Comparison of ENCODE assay signal across 18 cellular contexts in genomic region chr6:42095776-42096541, GRCh38. TPM values are rescaled to one million over a fixed set of nuclear protein-coding genes. Genes with fewer than 3 reads are reported as not detected.
A peak's percentile ranks its signal among the peaks of the same experiment; 100 is the strongest.
DNase-seq lines count a peak whose midpoint lies in the region; ATAC-seq, FAIRE-seq and TF ChIP-seq lines count a peak whose summit lies in the region.
"Had no signal": no experiment of that assay in that cellular context is flagged by ENCODE, and none has a peak within 500 bp of the region (broad histone marks: within the 10 kb centered on the region; RNA-seq: fewer than 3 reads in every experiment).

No MANE protein-coding gene starts in this region.

- H3K4me3 Mint-ChIP-seq in Calu3 (ENCODE audit: low read depth, unreplicated experiment) (no peak overlapping the region), WTC11 (no peak overlapping the region)
- H3K4me3 Mint-ChIP-seq: activated naive CD8-positive, alpha-beta T cell treated with anti-CD3 and anti-CD28 coated beads, Interleukin-2, amount 50 U/mL, for 24 hours; natural killer cell had no signal

- no peaks in the 10 kb centered on the region for H3K36me3 ChIP-seq in HEK293 (ENCODE audit: control insufficient read depth in 2 of 2, insufficient read depth in 1 of 2, low read length in 2 of 2)
- no peaks in the 10 kb centered on the region for H3K36me3 ChIP-seq in upper lobe of left lung
- H3K36me3 ChIP-seq: BLaER1 treated with 17β-estradiol and CSF1 and Interleukin-3, amounts not matched to agents 10 nM and 100 nM; colonic mucosa; left lung; tibial artery had no signal

- no peaks in the 10 kb centered on the region for H3K9me3 ChIP-seq in HEK293 (ENCODE audit: control insufficient read depth, insufficient read depth, low read depth, low read length)
- H3K9me3 ChIP-seq in upper lobe of left lung: no peaks in the 10 kb centered on the region
- H3K9me3 ChIP-seq: BLaER1 treated with 17β-estradiol and CSF1 and Interleukin-3, amounts not matched to agents 10 nM and 100 nM; colonic mucosa; left lung; tibial artery had no signal

- intact Hi-C loops in Calu3 (cut with micrococcal nuclease; ENCODE audit: unreplicated experiment): no loop called here

- ATAC-seq in WTC11: peak; percentile 24
- peak; percentile 16 for ATAC-seq in left lobe of liver
- ATAC-seq in HG03342 (IDR thresholded peaks at IDR 0.05; ENCODE audit: unreplicated experiment): no peak
- ATAC-seq in upper lobe of left lung (ENCODE audit: low FRiP score in 2 of 2): no peak
- ATAC-seq: activated naive CD8-positive, alpha-beta T cell treated with anti-CD3 and anti-CD28 coated beads, Interleukin-2, amount 50 U/mL, for 24 hours; left lung; natural killer cell had no signal

- H3K27ac ChIP-seq in HEK293 (ENCODE audit: extremely low read depth, low read depth, low read length): no peak overlapping the region
- H3K27ac ChIP-seq in upper lobe of left lung: no peak overlapping the region
- H3K27ac ChIP-seq: BLaER1 treated with 17β-estradiol and CSF1 and Interleukin-3, amounts not matched to agents 10 nM and 100 nM; colonic mucosa; left lung; tibial artery had no signal

- CTCF ChIA-PET in Calu3 (lab: Charles Lee) (interaction anchor here (0.7 to 1.2 kb wide), 2 partner anchors 41 to 70 kb away, joined by 3 read pairs; no protein-coding TSS in a partner anchor), HEK293 (lab: Yijun Ruan, JAX) (interaction anchor here (0.5 to 2.8 kb wide), 17 partner anchors 8 to 603 kb away, joined by 3 to 10 read pairs (median 4); no protein-coding TSS in a partner anchor), WTC11 (lab: Charles Lee) (interaction anchor here (0.5 to 12.3 kb wide), 30 partner anchors 9 to 468 kb away, joined by 3 to 127 read pairs (median 4); partner anchors contain the start of genes GUCA1B, TAF8 and UBR2)

- TF ChIP-seq CTCF in Calu3 (IDR thresholded peaks at IDR 0.05; ENCODE audit: unreplicated experiment) (no peak), HEK293 (tag by site-specific recombination; IDR thresholded peaks at IDR 0.05) (no peak), WTC11 (IDR thresholded peaks at IDR 0.05) (no peak), upper lobe of left lung (IDR thresholded peaks at IDR 0.05) (no peak)

- H3K27me3 Mint-ChIP-seq in Calu3 (ENCODE audit: unreplicated experiment): no peaks in the 10 kb centered on the region
- H3K27me3 Mint-ChIP-seq in WTC11 (ENCODE audit: low read depth): peaks cover 82% of the 10 kb centered on the region
- H3K27me3 Mint-ChIP-seq: activated naive CD8-positive, alpha-beta T cell treated with anti-CD3 and anti-CD28 coated beads, Interleukin-2, amount 50 U/mL, for 24 hours had no signal

- WGBS in upper lobe of left lung, 2 donors: 69 to 70% methylated on average over 6 to 10 of the region's 10 CpGs

- peak overlapping the region; percentile 42 for H3K27ac Mint-ChIP-seq in Calu3 (ENCODE audit: unreplicated experiment)
- no peak overlapping the region for H3K27ac Mint-ChIP-seq in WTC11
- H3K27ac Mint-ChIP-seq: activated naive CD8-positive, alpha-beta T cell treated with anti-CD3 and anti-CD28 coated beads, Interleukin-2, amount 50 U/mL, for 24 hours; natural killer cell had no signal

- no peak for TF ChIP-seq EP300 in upper lobe of left lung (IDR thresholded peaks at IDR 0.05)

- peaks cover 51% of the 10 kb centered on the region for H3K4me1 Mint-ChIP-seq in Calu3 (ENCODE audit: low read depth, unreplicated experiment)
- H3K4me1 Mint-ChIP-seq in WTC11: peaks cover 33% of the 10 kb centered on the region
- H3K4me1 Mint-ChIP-seq: natural killer cell had no signal

- H3K36me3 Mint-ChIP-seq in Calu3 (ENCODE audit: insufficient read depth, unreplicated experiment): peaks cover 66% of the 10 kb centered on the region
- no peaks in the 10 kb centered on the region for H3K36me3 Mint-ChIP-seq in WTC11
- H3K36me3 Mint-ChIP-seq: natural killer cell had no signal

- TF ChIP-seq POLR2A in upper lobe of left lung (IDR thresholded peaks at IDR 0.05): no peak

- no peaks in the 10 kb centered on the region for H3K4me1 ChIP-seq in HEK293 (ENCODE audit: control insufficient read depth, insufficient read depth, low read length)
- H3K4me1 ChIP-seq in upper lobe of left lung: peaks cover 7 to 28% (median 14%) of the 10 kb centered on the region in 4 donors

- H3K4me3 ChIP-seq in HEK293 (ENCODE audit: low read depth, low read length): no peak overlapping the region
- H3K4me3 ChIP-seq in upper lobe of left lung: no peak overlapping the region
- H3K4me3 ChIP-seq: BLaER1 treated with 17β-estradiol and CSF1 and Interleukin-3, amounts not matched to agents 10 nM and 100 nM; colonic mucosa; left lung; tibial artery had no signal

- H3K27me3 ChIP-seq in upper lobe of left lung: no peaks in the 10 kb centered on the region
- H3K27me3 ChIP-seq: BLaER1 treated with 17β-estradiol and CSF1 and Interleukin-3, amounts not matched to agents 10 nM and 100 nM; colonic mucosa; left lung; tibial artery had no signal

- DNase-seq in Calu3 (no peak), WTC11 (ENCODE audit: low spot score) (peak; percentile 42), left lobe of liver (ENCODE audit: low spot score) (no peak), HuH-7.5 (ENCODE audit: low spot score) (no peak), upper lobe of left lung (no peak), RCC 7860 (ENCODE audit: low spot score) (no peak)
- DNase-seq: activated naive CD8-positive, alpha-beta T cell treated with anti-CD3 and anti-CD28 coated beads, Interleukin-2, amount 50 U/mL, for 24 hours; colonic mucosa; hippocampal formation; natural killer cell; T-helper 2 cell; tibial artery had no signal

- H3K9me3 Mint-ChIP-seq in Calu3 (ENCODE audit: low read depth, unreplicated experiment) (no peaks in the 10 kb centered on the region), WTC11 (no peaks in the 10 kb centered on the region)
- H3K9me3 Mint-ChIP-seq: activated naive CD8-positive, alpha-beta T cell treated with anti-CD3 and anti-CD28 coated beads, Interleukin-2, amount 50 U/mL, for 24 hours; natural killer cell had no signal

- BruUV-seq in Calu3 (replicated peaks; lab: Mats Ljungman, UMichigan): no TSS peak

- FAIRE-seq in RCC 7860 (lab: Jason Lieb, UNC): no peak
- FAIRE-seq: GM18507 had no signal

- POLR2A ChIA-PET in HEK293 (lab: Yijun Ruan, JAX): no interaction called here
- POLR2A ChIA-PET in WTC11 (lab: Charles Lee): interaction anchor here (0.5 to 1.3 kb wide), 3 partner anchors 9 to 99 kb away, joined by 3 to 4 read pairs (median 3); no protein-coding TSS in a partner anchor

TF ChIP-seq in HEK293, 187 proteins besides CTCF, POLR2A, EP300 and RAD21:
- peak; percentile 66 for TF ChIP-seq SCRT2 (tag by site-specific recombination; IDR thresholded peaks at IDR 0.05)
- TF ChIP-seq ZNF239 (tag by site-specific recombination; IDR thresholded peaks at IDR 0.05): no peak
- no peak for TF ChIP-seq ZNF777 (tag by site-specific recombination; IDR thresholded peaks at IDR 0.05; ENCODE audit: borderline replicate concordance)
- TF ChIP-seq ZNF549 (tag by site-specific recombination; IDR thresholded peaks at IDR 0.05): no peak
- TF ChIP-seq ZSCAN23 (tag by site-specific recombination; IDR thresholded peaks at IDR 0.05): no peak
- TF ChIP-seq FEZF1 (tag by site-specific recombination; IDR thresholded peaks at IDR 0.05): no peak
TF ChIP-seq in HEK293: peak in this region for 1.

TF ChIP-seq in WTC11, 78 proteins besides CTCF, POLR2A, EP300 and RAD21 (continues in another document):
- TF ChIP-seq TP53 (CRISPR knock-in tag; IDR thresholded peaks at IDR 0.05): no peak
- TF ChIP-seq ZNF532 (CRISPR knock-in tag; IDR thresholded peaks at IDR 0.05; ENCODE audit: borderline replicate concordance): no peak
- TF ChIP-seq TEAD4 (CRISPR knock-in tag; IDR thresholded peaks at IDR 0.05): no peak
- TF ChIP-seq ZNF232 (CRISPR knock-in tag; IDR thresholded peaks at IDR 0.05): no peak

RNA-seq across cellular contexts. Expression of gene TAF8, which starts 45.6 kb away (rescaled TPM):
- 32.6 and 34.0 TPM in 2 replicates for total RNA-seq in Calu3 (2022)
- 29.6 to 33.6 TPM (median 31.0 TPM) in 3 replicates for total RNA-seq in WTC11 (2021)
- total RNA-seq in left lobe of liver: 13.1 TPM
- total RNA-seq in upper lobe of left lung: 10 to 100 TPM; 23.0 to 67.1 (median 34.4) TPM

RNA-seq across cellular contexts. Expression of gene C6orf132, which starts 46.5 kb away (rescaled TPM):
- total RNA-seq in Calu3 (2022) (85.8 and 88.5 TPM in 2 replicates), WTC11 (2021) (38.1 to 52.6 TPM (median 38.2 TPM) in 3 replicates), left lobe of liver (0.38 TPM), upper lobe of left lung (10 to 100 TPM in 5 of 6 donors, 1 to 10 TPM in 1; 9.4 to 26.3 (median 17.0) TPM)
- total RNA-seq: NCI-H460 had no signal

Comparison
In these comparisons a context has a peak if more than half of its experiments do, and no peak if none do; other contexts are left out.
1. ATAC-seq: peak in WTC11 (single experiment) and left lobe of liver (single experiment); none in HG03342 (single experiment) and upper lobe of left lung (0 of 2).